14 cellular contexts compared by ENCODE assay signal in genomic region chr1:166874464-166874863, GRCh38. TPM values are rescaled to one million over a fixed set of nuclear protein-coding genes. Genes with fewer than 3 reads are reported as not detected.
A peak's percentile ranks its signal among the peaks of the same experiment; 100 is the strongest.
DNase-seq lines count a peak whose midpoint lies in the region; ATAC-seq, FAIRE-seq and TF ChIP-seq lines count a peak whose summit lies in the region.
"Had no signal": no experiment of that assay in that cellular context is flagged by ENCODE, and none has a peak within 500 bp of the region (broad histone marks: within the 10 kb centered on the region; RNA-seq: fewer than 3 reads in every experiment).

No MANE protein-coding gene starts in this region.

- H3K79me2 ChIP-seq in mesendoderm (ENCODE audit: control insufficient read depth, insufficient read depth, low read length): peaks cover 31% of the 10 kb centered on the region

- peaks cover 15% of the 10 kb centered on the region for H3K79me1 ChIP-seq in mesendoderm (ENCODE audit: low read length)

- no peak overlapping the region for H3K27ac Mint-ChIP-seq in CD8-positive, alpha-beta memory T cell
- no peak overlapping the region for H3K27ac Mint-ChIP-seq in HFFc6
- no peak overlapping the region for H3K27ac Mint-ChIP-seq in activated CD8-positive, alpha-beta T cell treated with anti-CD3 and anti-CD28 coated beads, Interleukin-2, amount 10 ng/mL, durations not matched to agents 7 days and 5 days

- no peak for TF ChIP-seq POLR2A in GM18505 (IDR thresholded peaks at IDR 0.05; ENCODE audit: borderline replicate concordance, extremely low read depth, insufficient read depth, insufficient read length)

- H3K27me3 Mint-ChIP-seq in CD8-positive, alpha-beta memory T cell: peaks cover 0 to 5% of the 10 kb centered on the region in 2 donors
- H3K27me3 Mint-ChIP-seq in HFFc6 (ENCODE audit: insufficient read depth): no peaks in the 10 kb centered on the region; the same call in 1 of the 2 replicates
- no peaks in the 10 kb centered on the region for H3K27me3 Mint-ChIP-seq in activated CD8-positive, alpha-beta T cell treated with anti-CD3 and anti-CD28 coated beads, Interleukin-2, amount 10 ng/mL, durations not matched to agents 7 days and 5 days (ENCODE audit: low read depth)
- H3K27me3 Mint-ChIP-seq: stimulated activated memory B cell treated with anti-CD40 and anti-IgM and Interleukin-4, amounts not matched to agents 10 μg/mL and 1 μg/mL and 100 μg/mL, for 72 hours had no signal

- no peak overlapping the region for H3K4ac ChIP-seq in mesendoderm (ENCODE audit: low read depth, low read length)

- DNase-seq in CD8-positive, alpha-beta memory T cell: no peak
- no peak for DNase-seq in HFFc6
- DNase-seq in activated CD8-positive, alpha-beta T cell treated with anti-CD3 and anti-CD28 coated beads, Interleukin-2, amount 10 ng/mL, durations not matched to agents 7 days and 5 days: no peak
- peak; percentile 21 for DNase-seq in mesendoderm
- no peak for DNase-seq in tibial artery
- DNase-seq in NCI-H1436 (lab: John Stamatoyannopoulos, UW): no peak
- DNase-seq in urothelium cell line (ENCODE audit: low spot score): no peak
- DNase-seq: activated T-cell treated with anti-CD3 and anti-CD28 coated beads, Interleukin-2, amount 50 U/mL, for 1 hour; caudate nucleus; DMS53; NCI-H1930; pancreas had no signal

- POLR2A ChIA-PET in CD8-positive, alpha-beta memory T cell (lab: Charles Lee): no interaction called here
- POLR2A ChIA-PET in activated CD8-positive, alpha-beta T cell treated with anti-CD3 and anti-CD28 coated beads, Interleukin-2, amount 10 ng/mL, durations not matched to agents 7 days and 5 days (lab: Charles Lee): interaction anchor here (0.6 kb wide), 1 partner anchor 760 kb away, joined by 3 read pairs; no protein-coding TSS in a partner anchor

- H3K9ac ChIP-seq in mesendoderm (ENCODE audit: low read length): no peak overlapping the region

- no peak overlapping the region for H2AK5ac ChIP-seq in mesendoderm (ENCODE audit: low read length)

- H3K4me1 Mint-ChIP-seq in CD8-positive, alpha-beta memory T cell: peaks cover 43 to 73% (median 70%) of the 10 kb centered on the region in 3 donors
- H3K4me1 Mint-ChIP-seq in HFFc6 (ENCODE audit: low read depth): peaks cover 31% of the 10 kb centered on the region
- H3K4me1 Mint-ChIP-seq in activated CD8-positive, alpha-beta T cell treated with anti-CD3 and anti-CD28 coated beads, Interleukin-2, amount 10 ng/mL, durations not matched to agents 7 days and 5 days (ENCODE audit: low read depth): peaks cover 60% of the 10 kb centered on the region

- H3K36me3 ChIP-seq in CD8-positive, alpha-beta memory T cell (ENCODE audit: insufficient read depth, low read length): no peaks in the 10 kb centered on the region
- H3K36me3 ChIP-seq in mesendoderm (ENCODE audit: control insufficient read depth, insufficient read depth, low read length) (no peaks in the 10 kb centered on the region), tibial artery (no peaks in the 10 kb centered on the region)
- H3K36me3 ChIP-seq: pancreas had no signal

- no peak overlapping the region for H3K56ac ChIP-seq in mesendoderm (ENCODE audit: low read length)

- H3K36me3 Mint-ChIP-seq in CD8-positive, alpha-beta memory T cell: peaks cover 0 to 17% (median 2%) of the 10 kb centered on the region in 3 donors
- peaks cover 4% of the 10 kb centered on the region; the same call in 1 of the 2 replicates for H3K36me3 Mint-ChIP-seq in HFFc6 (ENCODE audit: low read depth)
- peaks cover 19% of the 10 kb centered on the region for H3K36me3 Mint-ChIP-seq in activated CD8-positive, alpha-beta T cell treated with anti-CD3 and anti-CD28 coated beads, Interleukin-2, amount 10 ng/mL, durations not matched to agents 7 days and 5 days (ENCODE audit: low read depth)
- H3K36me3 Mint-ChIP-seq: stimulated activated memory B cell treated with anti-CD40 and anti-IgM and Interleukin-4, amounts not matched to agents 10 μg/mL and 1 μg/mL and 100 μg/mL, for 72 hours had no signal

- TF ChIP-seq CTCF in HFFc6 (IDR thresholded peaks at IDR 0.05) (no peak), tibial artery (IDR thresholded peaks at IDR 0.05) (no peak)

- H3K27ac ChIP-seq in CD8-positive, alpha-beta memory T cell (ENCODE audit: low read depth, low read length): no peak overlapping the region
- H3K27ac ChIP-seq in mesendoderm (ENCODE audit: low read depth, low read length): no peak overlapping the region
- no peak overlapping the region for H3K27ac ChIP-seq in tibial artery
- H3K27ac ChIP-seq: pancreas had no signal

- no peak overlapping the region for H3K4me2 ChIP-seq in mesendoderm (ENCODE audit: low read length)

- no peak overlapping the region for H3K23ac ChIP-seq in mesendoderm (ENCODE audit: low read length)

- no peak for ATAC-seq in activated CD8-positive, alpha-beta T cell treated with anti-CD3 and anti-CD28 coated beads, Interleukin-2, amount 10 ng/mL, durations not matched to agents 7 days and 5 days
- no peak for ATAC-seq in GM18505 (IDR thresholded peaks at IDR 0.05; ENCODE audit: unreplicated experiment)
- ATAC-seq: pancreas; stimulated activated memory B cell treated with anti-CD40 and anti-IgM and Interleukin-4, amounts not matched to agents 10 μg/mL and 1 μg/mL and 100 μg/mL, for 72 hours had no signal

- H3K18ac ChIP-seq in mesendoderm (ENCODE audit: low read length): no peak overlapping the region

- peak overlapping the region in 4 of 7 donors; percentile 15 to 91 (median 44) for H3K4me3 Mint-ChIP-seq in CD8-positive, alpha-beta memory T cell
- H3K4me3 Mint-ChIP-seq in HFFc6: peak overlapping the region; percentile 94
- peak overlapping the region; percentile 34 for H3K4me3 Mint-ChIP-seq in activated CD8-positive, alpha-beta T cell treated with anti-CD3 and anti-CD28 coated beads, Interleukin-2, amount 10 ng/mL, durations not matched to agents 7 days and 5 days

- H4K8ac ChIP-seq in mesendoderm (ENCODE audit: low read depth, low read length): no peak overlapping the region

- H3K9me3 ChIP-seq in CD8-positive, alpha-beta memory T cell (ENCODE audit: low read length): no peaks in the 10 kb centered on the region
- H3K9me3 ChIP-seq in tibial artery: no peaks in the 10 kb centered on the region
- H3K9me3 ChIP-seq: pancreas had no signal

- no peak overlapping the region for H2BK120ac ChIP-seq in mesendoderm (ENCODE audit: low read depth, low read length)

- no peak for FAIRE-seq in urothelium cell line (lab: Jason Lieb, UNC)
- FAIRE-seq: pancreas had no signal

- H2BK15ac ChIP-seq in mesendoderm (replicated peaks; ENCODE audit: low read depth): no peak overlapping the region

- no peaks in the 10 kb centered on the region for H3K27me3 ChIP-seq in CD8-positive, alpha-beta memory T cell (ENCODE audit: insufficient read depth, low read length, poor library complexity, severe bottlenecking)
- no peaks in the 10 kb centered on the region for H3K27me3 ChIP-seq in mesendoderm (ENCODE audit: insufficient read depth, low read length, poor library complexity)
- no peaks in the 10 kb centered on the region for H3K27me3 ChIP-seq in tibial artery
- H3K27me3 ChIP-seq: pancreas had no signal

- intact Hi-C loops in tibial artery (cut with DNase I; ENCODE audit: low total_unique reads): no loop called here

- H3K4me3 ChIP-seq in CD8-positive, alpha-beta memory T cell (ENCODE audit: low read length): no peak overlapping the region
- H3K4me3 ChIP-seq in mesendoderm (ENCODE audit: low read length) (no peak overlapping the region), tibial artery (no peak overlapping the region)

- H3K9me3 Mint-ChIP-seq in CD8-positive, alpha-beta memory T cell: peaks cover 0 to 3% (median 0%) of the 10 kb centered on the region in 5 donors
- H3K9me3 Mint-ChIP-seq in HFFc6: peaks cover 4% of the 10 kb centered on the region; the same call in 1 of the 2 replicates
- H3K9me3 Mint-ChIP-seq in activated CD8-positive, alpha-beta T cell treated with anti-CD3 and anti-CD28 coated beads, Interleukin-2, amount 10 ng/mL, durations not matched to agents 7 days and 5 days (ENCODE audit: insufficient read depth): no peaks in the 10 kb centered on the region
- H3K9me3 Mint-ChIP-seq: stimulated activated memory B cell treated with anti-CD40 and anti-IgM and Interleukin-4, amounts not matched to agents 10 μg/mL and 1 μg/mL and 100 μg/mL, for 72 hours had no signal

- no peak overlapping the region for H4K5ac ChIP-seq in mesendoderm (ENCODE audit: low read length)

- CTCF ChIA-PET in CD8-positive, alpha-beta memory T cell (lab: Charles Lee): interaction anchor here (1.0 kb wide), 1 partner anchor 184 kb away, joined by 3 read pairs; no protein-coding TSS in a partner anchor
- CTCF ChIA-PET in activated CD8-positive, alpha-beta T cell treated with anti-CD3 and anti-CD28 coated beads, Interleukin-2, amount 10 ng/mL, durations not matched to agents 7 days and 5 days (lab: Charles Lee): interaction anchor here (1.2 kb wide), 1 partner anchor 185 kb away, joined by 3 read pairs; no protein-coding TSS in a partner anchor

- WGBS in mesendoderm (ENCODE audit: extremely low coverage, insufficient coverage, low lambda C conversion rate): no CpG with 5 or more reads among the region's 8 CpGs

- H2BK5ac ChIP-seq in mesendoderm (ENCODE audit: low read length): no peak overlapping the region

- peaks cover 25% of the 10 kb centered on the region for H3K4me1 ChIP-seq in CD8-positive, alpha-beta memory T cell (ENCODE audit: insufficient read depth, low read length)
- H3K4me1 ChIP-seq in mesendoderm (ENCODE audit: control insufficient read depth, low read depth, low read length) (peaks cover 3% of the 10 kb centered on the region), tibial artery (peaks cover 0 to 20% (median 12%) of the 10 kb centered on the region in 4 donors)

RNA-seq across cellular contexts. Expression of gene TADA1, which starts 1.6 kb away (rescaled TPM):
- total RNA-seq in CD8-positive, alpha-beta memory T cell: 10 to 100 TPM; 18.5 to 18.6 TPM
- 13.2 TPM for polyA plus RNA-seq in CD8-positive, alpha-beta memory T cell
- 1 to 10 TPM; 6.5 to 8.1 (median 7.0) TPM for total RNA-seq in HFFc6 (2021; fragmentation: NEBNext Ultra II Directional; extraction: Animal tissue kit (Norgen Biotek cat#: 25700))
- total RNA-seq in activated CD8-positive, alpha-beta T cell treated with anti-CD3 and anti-CD28 coated beads, Interleukin-2, amount 10 ng/mL, durations not matched to agents 7 days and 5 days: 10 to 100 TPM; 12.9 to 13.6 TPM
- 16.4 TPM for polyA plus RNA-seq in mesendoderm (2013, experiment 1 of 2)
- polyA plus RNA-seq in mesendoderm (2013, experiment 2 of 2): 16.3 TPM

RNA-seq across cellular contexts. Expression of gene POGK, which starts 35.2 kb away (rescaled TPM):
- 10 to 100 TPM; 71.9 to 76.0 TPM for total RNA-seq in CD8-positive, alpha-beta memory T cell
- polyA plus RNA-seq in CD8-positive, alpha-beta memory T cell: 19.1 TPM
- total RNA-seq in HFFc6 (2021; fragmentation: NEBNext Ultra II Directional; extraction: Animal tissue kit (Norgen Biotek cat#: 25700)): 10 to 100 TPM; 27.6 to 36.3 (median 29.4) TPM
- total RNA-seq in activated CD8-positive, alpha-beta T cell treated with anti-CD3 and anti-CD28 coated beads, Interleukin-2, amount 10 ng/mL, durations not matched to agents 7 days and 5 days: 10 to 100 TPM; 37.6 to 39.8 TPM
- polyA plus RNA-seq in mesendoderm (2013, experiment 1 of 2): 28.0 TPM
- 27.8 TPM for polyA plus RNA-seq in mesendoderm (2013, experiment 2 of 2)

Comparison
In these comparisons a context has a peak if more than half of its experiments do, and no peak if none do; other contexts are left out.
1. H3K4me3 Mint-ChIP-seq: peak in every context shown above with its lines; median percentile 94 in HFFc6; 44 in CD8-positive, alpha-beta memory T cell; 34 in activated CD8-positive, alpha-beta T cell treated with anti-CD3 and anti-CD28 coated beads, Interleukin-2, amount 10 ng/mL, durations not matched to agents 7 days and 5 days.